8 cellular contexts compared by ENCODE assay signal in genomic region chr5:43019615-43020293, GRCh38. TPM values are rescaled to one million over a fixed set of nuclear protein-coding genes. Genes with fewer than 3 reads are reported as not detected.
DNase-seq lines count a peak whose midpoint lies in the region; ATAC-seq and TF ChIP-seq lines count a peak whose summit lies in the region.

No MANE protein-coding gene starts in this region.

- H2BK120ac ChIP-seq in mesendoderm (ENCODE audit: low read depth, low read length) = no peak overlapping the region

- ATAC-seq in GM18909 (IDR thresholded peaks at IDR 0.05; ENCODE audit: poor library complexity, unreplicated experiment) (peak; percentile 79), HG03108 (IDR thresholded peaks at IDR 0.05; ENCODE audit: unreplicated experiment) (peak; percentile 55), activated B cell treated with CpG ODN at 0.5 μM for 24 hours (ENCODE audit: low read depth) (peak; percentile 64)

- H3K4me3 Mint-ChIP-seq in activated B cell treated with CpG ODN at 0.5 μM for 24 hours = peak overlapping the region; percentile 97

- peak overlapping the region; percentile 4 to 70 for H3K27ac ChIP-seq in coronary artery
- H3K27ac ChIP-seq in mesendoderm (ENCODE audit: low read depth, low read length) = no peak overlapping the region

- H3K56ac ChIP-seq in mesendoderm (ENCODE audit: low read length) = peak overlapping the region; percentile 68

- no peak overlapping the region for H2BK5ac ChIP-seq in mesendoderm (ENCODE audit: low read length)

- H3K4ac ChIP-seq in mesendoderm (ENCODE audit: low read depth, low read length) = peak overlapping the region; percentile 75

- H3K4me3 ChIP-seq in coronary artery = peak overlapping the region; percentile 74
- H3K4me3 ChIP-seq in mesendoderm (ENCODE audit: low read length) = peak overlapping the region; percentile 1

- CTCF ChIA-PET in activated B cell treated with CpG ODN at 0.5 μM for 24 hours (lab: Charles Lee) = interaction anchor here (0.7 to 5.2 kb wide), 16 partner anchors 9 to 370 kb away, joined by 3 to 89 read pairs (median 6); partner anchors contain the start of genes ANXA2R and ZNF131

- H3K27ac Mint-ChIP-seq in activated B cell treated with CpG ODN at 0.5 μM for 24 hours = peak overlapping the region; percentile 100

- no peak overlapping the region for H2AK5ac ChIP-seq in mesendoderm (ENCODE audit: low read length)

- DNase-seq in AG08395 (ENCODE audit: low spot score) (peak; percentile 10), NCI-H2171 treated with DMSO at 0.1 percent for 48 hours (lab: John Stamatoyannopoulos, UW) (peak; percentile 96), activated B cell treated with CpG ODN at 0.5 μM for 24 hours (peak; percentile 61), coronary artery (ENCODE audit: low spot score) (no peak), mesendoderm (peak; percentile 95)
- DNase-seq in stimulated activated CD8-positive, alpha-beta memory T cell treated with anti-CD3 and anti-CD28 coated beads, Interleukin-4, amount 100 ng/mL, for 4 hours (ENCODE audit: low read depth in 2 of 2, low spot score in 1 of 2) = peak; percentile 57 to 70

- H2BK15ac ChIP-seq in mesendoderm (replicated peaks; ENCODE audit: low read depth) = no peak overlapping the region

- no peak overlapping the region for H4K5ac ChIP-seq in mesendoderm (ENCODE audit: low read length)

- peak overlapping the region; percentile 43 for H3K4me2 ChIP-seq in mesendoderm (ENCODE audit: low read length)

- peaks cover 16% of the 10 kb centered on the region for H3K36me3 Mint-ChIP-seq in activated B cell treated with CpG ODN at 0.5 μM for 24 hours (ENCODE audit: low read depth)

- no peaks in the 10 kb centered on the region for H3K36me3 ChIP-seq in mesendoderm (ENCODE audit: control insufficient read depth, insufficient read depth, low read length)

- no peaks in the 10 kb centered on the region for H3K27me3 ChIP-seq in mesendoderm (ENCODE audit: insufficient read depth, low read length, poor library complexity)

- POLR2A ChIA-PET in activated B cell treated with CpG ODN at 0.5 μM for 24 hours (lab: Charles Lee) = interaction anchor here (0.6 to 8.5 kb wide), 23 partner anchors 9 to 1116 kb away, joined by 3 to 475 read pairs (median 9); partner anchors contain the start of genes ANXA2R, C5orf34, HMGCS1 and RIMOC1

- H3K4me1 Mint-ChIP-seq in activated B cell treated with CpG ODN at 0.5 μM for 24 hours = peaks cover 39% of the 10 kb centered on the region

- peak overlapping the region; percentile 24 for H3K23ac ChIP-seq in mesendoderm (ENCODE audit: low read length)

- H4K8ac ChIP-seq in mesendoderm (ENCODE audit: low read depth, low read length) = no peak overlapping the region

- no peaks in the 10 kb centered on the region for H3K27me3 Mint-ChIP-seq in activated B cell treated with CpG ODN at 0.5 μM for 24 hours

- no peaks in the 10 kb centered on the region for H3K9me3 Mint-ChIP-seq in activated B cell treated with CpG ODN at 0.5 μM for 24 hours

- H3K18ac ChIP-seq in mesendoderm (ENCODE audit: low read length) = peak overlapping the region; percentile 64

- H3K9ac ChIP-seq in mesendoderm (ENCODE audit: low read length) = peak overlapping the region; percentile 57

- peaks cover 12% of the 10 kb centered on the region for H3K79me2 ChIP-seq in mesendoderm (ENCODE audit: control insufficient read depth, insufficient read depth, low read length)

- WGBS in mesendoderm (ENCODE audit: extremely low coverage, insufficient coverage, low lambda C conversion rate) = no CpG with 5 or more reads among the region's 36 CpGs

- peaks cover 2% of the 10 kb centered on the region for H3K79me1 ChIP-seq in mesendoderm (ENCODE audit: low read length)

- peaks cover 10% of the 10 kb centered on the region for H3K4me1 ChIP-seq in mesendoderm (ENCODE audit: control insufficient read depth, low read depth, low read length)

- intact Hi-C loops in activated B cell treated with CpG ODN at 0.5 μM for 24 hours (cut with micrococcal nuclease) = loop anchor here (1.0 to 2.0 kb wide), 7 partner anchors 13 to 1115 kb away; partner anchors contain the start of genes ANXA2R, HMGCS1 and RIMOC1

- TF ChIP-seq CTCF in activated B cell treated with CpG ODN at 0.5 μM for 24 hours (IDR thresholded peaks at IDR 0.05) (no peak), coronary artery (IDR thresholded peaks at IDR 0.05) (no peak)

RNA-seq across cellular contexts. Expression of gene ANXA2R, which starts 20.4 kb away (rescaled TPM):
- total RNA-seq in activated B cell treated with CpG ODN at 0.5 μM for 24 hours = 6.7 and 7.9 TPM in 2 replicates
- polyA plus RNA-seq in mesendoderm (2013, experiment 1 of 2) = 1.2 TPM
- 1.2 TPM for polyA plus RNA-seq in mesendoderm (2013, experiment 2 of 2)
